ENCODE assay signal across 9 cellular contexts in the genomic region with DNA sequence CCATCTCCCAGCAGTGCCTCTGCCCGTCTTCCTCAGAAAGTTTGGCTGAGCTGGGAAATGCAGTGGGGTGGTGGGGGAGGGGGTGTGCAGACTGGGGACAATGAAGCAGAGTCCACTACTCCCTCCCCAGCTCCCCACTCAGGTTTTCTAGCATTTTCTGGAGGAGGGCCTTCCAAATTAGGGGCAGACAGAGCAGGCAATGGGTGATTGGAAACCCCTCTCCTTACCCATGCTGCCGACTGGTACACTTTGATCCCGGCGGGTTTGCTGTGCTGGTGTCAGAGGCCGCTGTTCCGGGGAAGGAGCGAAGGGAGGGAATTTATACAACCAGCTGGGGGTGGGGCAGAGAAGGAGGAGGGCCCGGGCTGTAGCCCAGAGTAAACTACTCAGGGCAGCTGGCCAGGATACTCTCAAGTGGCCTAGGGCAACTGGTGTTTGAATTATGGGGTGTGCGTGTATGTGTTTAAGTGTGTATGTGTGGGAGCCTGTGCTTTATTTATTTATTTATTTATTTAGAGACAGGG. TPM values are rescaled to one million over a fixed set of nuclear protein-coding genes. Genes with fewer than 3 reads are reported as not detected.
DNase-seq lines count a peak whose midpoint lies in the region; ATAC-seq, FAIRE-seq and TF ChIP-seq lines count a peak whose summit lies in the region.
"Had no signal": no experiment of that assay in that cellular context is flagged by ENCODE, and none has a peak within 500 bp of the region (broad histone marks: within the 10 kb centered on the region; RNA-seq: fewer than 3 reads in every experiment).

A gene (minus strand): TSS at position 295 of the 524 bp plus-strand sequence. CDS start 64 bp downstream, at position 231.

- DNase-seq in DMS153 treated with DMSO at 0.1 percent for 48 hours (lab: John Stamatoyannopoulos, UW; ENCODE audit: unreplicated experiment) (peak; percentile 94), NCI-H345 (lab: John Stamatoyannopoulos, UW) (peak; percentile 98), HepG2 (ENCODE audit: low spot score) (peak; percentile 81)
- DNase-seq in effector memory CD8-positive, alpha-beta T cell = no peak
- DNase-seq in naive thymus-derived CD4-positive, alpha-beta T cell = no peak

- TF ChIP-seq EP300 in HepG2 (IDR thresholded peaks at IDR 0.05; ENCODE audit: low read depth in 2 of 2, low read length in 2 of 2) (no peak), HepG2 (CRISPR knock-in tag; IDR thresholded peaks at IDR 0.05; ENCODE audit: borderline replicate concordance) (no peak)

- H3K36me3 ChIP-seq in HepG2 (replicated peaks in 1 of 2; ENCODE audit: control insufficient read depth in 1 of 2, insufficient read depth in 2 of 2, low read length in 2 of 2) = peaks cover 0 to under 1% of the 10 kb centered on the region in 2 experiments; a peak in 2 of 5 replicates
- H3K36me3 ChIP-seq in naive thymus-derived CD4-positive, alpha-beta T cell (ENCODE audit: control insufficient read depth in 2 of 3, insufficient read depth in 3 of 3, low read length in 3 of 3) = no peaks in the 10 kb centered on the region

- H3K9me3 Mint-ChIP-seq in effector memory CD8-positive, alpha-beta T cell = no peaks in the 10 kb centered on the region
- H3K9me3 Mint-ChIP-seq in naive thymus-derived CD4-positive, alpha-beta T cell = no peaks in the 10 kb centered on the region

- peaks cover 4% of the 10 kb centered on the region for H3K36me3 Mint-ChIP-seq in effector memory CD8-positive, alpha-beta T cell (ENCODE audit: insufficient read depth)
- H3K36me3 Mint-ChIP-seq in naive thymus-derived CD4-positive, alpha-beta T cell = no peaks in the 10 kb centered on the region

- H3K4me1 Mint-ChIP-seq in effector memory CD8-positive, alpha-beta T cell (ENCODE audit: low read depth in 2 of 2) = no peaks in the 10 kb centered on the region
- H3K4me1 Mint-ChIP-seq in naive thymus-derived CD4-positive, alpha-beta T cell = peaks cover 0 to 6% (median 0%) of the 10 kb centered on the region in 7 donors

- no peak for ATAC-seq in effector memory CD8-positive, alpha-beta T cell (replicated peaks)
- ATAC-seq in HepG2 (peak; percentile 93), GM19324 (IDR thresholded peaks at IDR 0.05; ENCODE audit: low FRiP score, unreplicated experiment) (no peak), HG03442 (IDR thresholded peaks at IDR 0.05; ENCODE audit: unreplicated experiment) (no peak)
- ATAC-seq in naive thymus-derived CD4-positive, alpha-beta T cell = no peak

- 0% methylated on average over 6 of the region's 9 CpGs for WGBS in HepG2 (ENCODE audit: low lambda C conversion rate)

- H3K27ac ChIP-seq in HepG2 (ENCODE audit: extremely low read length, insufficient read depth, low read length) = peak within 1 kb of the TSS; percentile 82
- peak within 1 kb of the TSS; percentile 75 for H3K27ac ChIP-seq in temporal lobe (ENCODE audit: low read depth, low read length)
- no peak within 1 kb of the TSS for H3K27ac ChIP-seq in naive thymus-derived CD4-positive, alpha-beta T cell (ENCODE audit: low read depth, low read length)

- TF ChIP-seq CTCF in HepG2 (CRISPR knock-in tag; IDR thresholded peaks at IDR 0.05) = no peak

- no peaks in the 10 kb centered on the region; a peak in 1 of 5 replicates for H3K27me3 ChIP-seq in HepG2 (ENCODE audit: control insufficient read depth in 1 of 2, insufficient read depth in 2 of 2, low read length in 2 of 2)
- no peaks in the 10 kb centered on the region for H3K27me3 ChIP-seq in naive thymus-derived CD4-positive, alpha-beta T cell (ENCODE audit: control insufficient read depth in 2 of 2, insufficient read depth in 2 of 2, low read length in 2 of 2)

- no peak for TF ChIP-seq RAD21 in HepG2 (CRISPR knock-in tag; IDR thresholded peaks at IDR 0.05)

- in situ Hi-C loops in HepG2 (cut with HindIII; ENCODE audit: extremely low pct_ligation_motif_present, low pct_unique_long_range_greater_than_20kb) = no loop called here

- H3K79me2 ChIP-seq in HepG2 (ENCODE audit: insufficient read depth, low read length) = peaks cover 5% of the 10 kb centered on the region

- H3K4me1 ChIP-seq in HepG2 (ENCODE audit: insufficient read depth, low read length) = peaks cover 41% of the 10 kb centered on the region
- H3K4me1 ChIP-seq in naive thymus-derived CD4-positive, alpha-beta T cell (ENCODE audit: control insufficient read depth in 2 of 2, insufficient read depth in 2 of 2, low read length in 2 of 2) = no peaks in the 10 kb centered on the region

- H4K20me1 ChIP-seq in HepG2 (ENCODE audit: insufficient read depth, low read length) = no peaks in the 10 kb centered on the region

- peak within 1 kb of the TSS; percentile 67 for H3K9ac ChIP-seq in HepG2 (ENCODE audit: insufficient read depth, low read depth, low read length)

- peak within 1 kb of the TSS; percentile 22 to 65 for H3K27ac Mint-ChIP-seq in effector memory CD8-positive, alpha-beta T cell
- peak within 1 kb of the TSS in 2 of 9 donors; percentile 51 to 63 for H3K27ac Mint-ChIP-seq in naive thymus-derived CD4-positive, alpha-beta T cell

- H3K9me3 ChIP-seq in HepG2 (ENCODE audit: low read length) = no peaks in the 10 kb centered on the region
- no peaks in the 10 kb centered on the region for H3K9me3 ChIP-seq in naive thymus-derived CD4-positive, alpha-beta T cell (ENCODE audit: control insufficient read depth in 2 of 3, low read length in 3 of 3)

- peak within 1 kb of the TSS; percentile 98 for H3K4me2 ChIP-seq in HepG2 (ENCODE audit: low read depth, low read length)

- FAIRE-seq in HepG2 (lab: Jason Lieb, UNC) = peak; percentile 80

- CTCF ChIA-PET in HepG2 (lab: Yijun Ruan, JAX; ENCODE audit: low intra/inter-chr PET ratio, low total read pairs) = no interaction called here
- CTCF ChIA-PET in naive thymus-derived CD4-positive, alpha-beta T cell (lab: Charles Lee) = no interaction called here

- H3K4me3 ChIP-seq in HepG2 (replicated peaks in 1 of 3; ENCODE audit: insufficient read depth in 1 of 3, low read depth in 2 of 3, low read length in 3 of 3) = peak within 1 kb of the TSS; percentile 61 to 79 (median 70)
- H3K4me3 ChIP-seq in naive thymus-derived CD4-positive, alpha-beta T cell (ENCODE audit: low read length) = no peak within 1 kb of the TSS

- H3K27me3 Mint-ChIP-seq in effector memory CD8-positive, alpha-beta T cell = peaks cover 0 to 15% of the 10 kb centered on the region in 2 donors
- H3K27me3 Mint-ChIP-seq in naive thymus-derived CD4-positive, alpha-beta T cell = peaks cover 0 to 13% (median 0%) of the 10 kb centered on the region in 5 donors

- H3K4me3 Mint-ChIP-seq in effector memory CD8-positive, alpha-beta T cell = no peak within 1 kb of the TSS
- H3K4me3 Mint-ChIP-seq in naive thymus-derived CD4-positive, alpha-beta T cell = no peak within 1 kb of the TSS

- H2AFZ ChIP-seq in HepG2 (ENCODE audit: low read length) = peak within 1 kb of the TSS; percentile 88

- POLR2A ChIA-PET in HepG2 (lab: Yijun Ruan, JAX) = interaction anchor here (0.6 to 2.2 kb wide), 17 partner anchors 12 to 458 kb away, joined by 3 to 24 read pairs (median 4); a partner anchor contains a TSS
- POLR2A ChIA-PET in naive thymus-derived CD4-positive, alpha-beta T cell (lab: Charles Lee) = no interaction called here

- intact Hi-C loops in HepG2 (cut with micrococcal nuclease; ENCODE audit: unreplicated experiment) = loop anchor here (1.0 to 2.0 kb wide), 2 partner anchors 20 to 26 kb away; a partner anchor contains a TSS
- intact Hi-C loops in naive thymus-derived CD4-positive, alpha-beta T cell (cut with micrococcal nuclease) = no loop called here

- peak; percentile 87 to 93 for TF ChIP-seq POLR2A in HepG2 (IDR thresholded peaks at IDR 0.05; ENCODE audit: insufficient read depth in 1 of 2, low read depth in 2 of 2, low read length in 2 of 2)

- BruUV-seq in HepG2 (replicated peaks; lab: Mats Ljungman, UMichigan) = no TSS peak

TF ChIP-seq in HepG2, 621 proteins besides CTCF, POLR2A, EP300 and RAD21 (continues in another document):
- TF ChIP-seq PHF20 (CRISPR knock-in tag; IDR thresholded peaks at IDR 0.05) = no peak
- TF ChIP-seq, protein P1, sequence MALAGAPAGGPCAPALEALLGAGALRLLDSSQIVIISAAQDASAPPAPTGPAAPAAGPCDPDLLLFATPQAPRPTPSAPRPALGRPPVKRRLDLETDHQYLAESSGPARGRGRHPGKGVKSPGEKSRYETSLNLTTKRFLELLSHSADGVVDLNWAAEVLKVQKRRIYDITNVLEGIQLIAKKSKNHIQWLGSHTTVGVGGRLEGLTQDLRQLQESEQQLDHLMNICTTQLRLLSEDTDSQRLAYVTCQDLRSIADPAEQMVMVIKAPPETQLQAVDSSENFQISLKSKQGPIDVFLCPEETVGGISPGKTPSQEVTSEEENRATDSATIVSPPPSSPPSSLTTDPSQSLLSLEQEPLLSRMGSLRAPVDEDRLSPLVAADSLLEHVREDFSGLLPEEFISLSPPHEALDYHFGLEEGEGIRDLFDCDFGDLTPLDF (CRISPR knock-in tag; IDR thresholded peaks at IDR 0.05) = no peak

RNA-seq across cellular contexts. Expression of the gene that starts here (rescaled TPM):
- total RNA-seq in HepG2 (2016; rRNA removed; fragmentation: Illumina TruSeq; extraction: Trizol) (29.0 and 30.2 TPM in 2 replicates), temporal lobe (5.7 TPM)
- total RNA-seq in HepG2 (2016; cell fraction: cytosol; rRNA removed; fragmentation: Illumina TruSeq; extraction: Trizol; ENCODE audit: low read depth) = 6.3 and 6.7 TPM in 2 replicates
- 27.8 and 30.0 TPM in 2 replicates for total RNA-seq in HepG2 (2016; cell fraction: insoluble cytoplasmic fraction; rRNA removed; fragmentation: Illumina TruSeq; extraction: Trizol)
- 9.8 and 12.1 TPM in 2 replicates for total RNA-seq in HepG2 (2016; cell fraction: membrane; rRNA removed; fragmentation: Illumina TruSeq; extraction: Trizol)
- 18.8 and 23.3 TPM in 2 replicates for total RNA-seq in HepG2 (2016; cell fraction: nucleus; rRNA removed; fragmentation: Illumina TruSeq; extraction: Trizol)
- 27.8 and 29.3 TPM in 2 replicates for polyA plus RNA-seq in HepG2 (2011; rRNA removed)
- 21.3 and 26.7 TPM in 2 replicates for polyA plus RNA-seq in HepG2 (2011; cell fraction: cytosol; rRNA removed)
- polyA plus RNA-seq in HepG2 (2011; cell fraction: nucleus; rRNA removed) = 89.4 and 101 TPM in 2 replicates
- polyA plus RNA-seq in HepG2 (2012) = 13.2 and 18.5 TPM in 2 replicates
- 6.6 and 7.1 TPM in 2 replicates for polyA plus RNA-seq in HepG2 (2016; cell fraction: cytosol; fragmentation: Illumina TruSeq; extraction: Trizol; ENCODE audit: low read depth)
- polyA plus RNA-seq in HepG2 (2016; cell fraction: insoluble cytoplasmic fraction; fragmentation: Illumina TruSeq; extraction: Trizol; ENCODE audit: low read depth) = 32.9 and 33.5 TPM in 2 replicates
- 9.9 and 10.0 TPM in 2 replicates for polyA plus RNA-seq in HepG2 (2016; cell fraction: membrane; fragmentation: Illumina TruSeq; extraction: Trizol; ENCODE audit: low read depth)
- 46.6 and 51.9 TPM in 2 replicates for polyA plus RNA-seq in HepG2 (2016; cell fraction: nucleus; fragmentation: Illumina TruSeq; extraction: Trizol; ENCODE audit: insufficient read depth, low read depth)
- 34.1 and 67.3 TPM in 2 replicates for polyA minus RNA-seq in HepG2 (2011; rRNA and poly(A)+ RNA removed; ENCODE audit: low replicate concordance)
- polyA minus RNA-seq in HepG2 (2011; cell fraction: cytosol; rRNA and poly(A)+ RNA removed) = 11.9 and 16.5 TPM in 2 replicates
- 13.3 and 13.8 TPM in 2 replicates for polyA minus RNA-seq in HepG2 (2011; cell fraction: nucleus; rRNA and poly(A)+ RNA removed)
- not detected for total RNA-seq in naive thymus-derived CD4-positive, alpha-beta T cell
- not detected for polyA plus RNA-seq in naive thymus-derived CD4-positive, alpha-beta T cell
- total RNA-seq: mononuclear cell had no signal

Comparison
In these comparisons a context has a peak if more than half of its experiments do, and no peak if none do; other contexts are left out.
1. RNA of the gene that starts here (polyA plus RNA-seq): 6.6 to 101 TPM in HepG2; not detected in naive thymus-derived CD4-positive, alpha-beta T cell; every median in the first group is over 4 times any median in the second.
2. DNase-seq: peak in DMS153 treated with DMSO at 0.1 percent for 48 hours (single experiment), NCI-H345 (single experiment) and HepG2 (single experiment); none in effector memory CD8-positive, alpha-beta T cell (0 of 3) and naive thymus-derived CD4-positive, alpha-beta T cell (0 of 9).